ENCODE assay signal across 27 cellular contexts in the genomic region with DNA sequence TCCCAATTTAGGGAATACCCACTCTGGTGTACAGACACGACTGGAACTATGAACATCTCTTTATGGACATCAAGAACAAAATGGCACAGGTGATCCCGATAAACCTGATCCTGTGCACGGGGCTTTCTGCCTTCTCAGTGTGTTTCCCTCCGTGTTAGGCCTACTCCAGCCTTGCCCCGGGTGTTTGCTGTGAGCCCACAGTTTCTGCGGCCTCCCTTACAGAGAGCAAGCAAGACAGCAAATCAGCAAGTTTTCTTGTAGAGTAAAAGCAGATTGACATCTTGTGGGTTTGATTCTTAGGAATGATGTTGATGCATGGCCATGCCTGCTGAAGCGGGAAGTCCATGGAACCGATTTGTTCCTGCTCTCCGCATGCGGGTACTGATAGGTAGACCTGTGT.
"Had no signal": no experiment of that assay in that cellular context is flagged by ENCODE, and none has a peak within 500 bp of the region (broad histone marks: within the 10 kb centered on the region; RNA-seq: fewer than 3 reads in every experiment).

No MANE protein-coding gene starts in this region.

- H3K4me3 ChIP-seq: ascending aorta, esophagus squamous epithelium, neural progenitor cell, skin epidermis, upper lobe of left lung, vagina had no signal

- DNase-seq: activated CD4-positive, alpha-beta T cell treated with anti-CD3 and anti-CD28 coated beads for 4 hours; activated CD4-positive, alpha-beta T cell treated with anti-CD3 and anti-CD28 coated beads, Interleukin-2, amount 50 U/mL, for 48 hours; activated CD4-positive, CD25-positive, alpha-beta regulatory T cell; activated CD8-positive, alpha-beta memory T cell treated with anti-CD3 and anti-CD28 coated beads, Interleukin-2, amount 50 U/mL, for 4 hours; activated naive CD4-positive, alpha-beta T cell; activated naive CD8-positive, alpha-beta T cell treated with anti-CD3 and anti-CD28 coated beads for 36 hours; activated T-cell treated with anti-CD3 and anti-CD28 coated beads, Interleukin-2, amount 50 U/mL, for 48 hours; dermis blood vessel endothelial cell; effector CD4-positive, alpha-beta T cell; esophagus squamous epithelium; left ventricle myocardium superior; naive thymus-derived CD4-positive, alpha-beta T cell; occipital lobe; stimulated activated CD4-positive, alpha-beta T cell treated with anti-CD3 and anti-CD28 coated beads, Interleukin-12 subunit alpha, Interleukin-12 subunit beta, amount 100 ng/mL, for 4 hours; stimulated activated CD4-positive, alpha-beta T cell treated with anti-CD3 and anti-CD28 coated beads, Interleukin-4, amount 100 ng/mL, for 1 hour; stimulated activated naive CD8-positive, alpha-beta T cell treated with anti-CD3 and anti-CD28 coated beads, Interleukin-15, amount 100 ng/mL, for 72 hours; substantia nigra; T-cell; upper lobe of left lung had no signal

- H3K4me1 Mint-ChIP-seq: mesothelial cell of epicardium had no signal

- H3K27me3 Mint-ChIP-seq: activated naive CD8-positive, alpha-beta T cell treated with anti-CD3 and anti-CD28 coated beads for 36 hours; naive thymus-derived CD4-positive, alpha-beta T cell; progenitor cell of endocrine pancreas; stimulated activated naive CD8-positive, alpha-beta T cell treated with anti-CD3 and anti-CD28 coated beads, Interleukin-15, amount 100 ng/mL, for 72 hours; T-cell had no signal

- ATAC-seq: left ventricle myocardium superior; naive thymus-derived CD4-positive, alpha-beta T cell; stimulated activated naive CD8-positive, alpha-beta T cell treated with anti-CD3 and anti-CD28 coated beads, Interleukin-15, amount 100 ng/mL, for 72 hours; T-cell had no signal

- H3K27ac Mint-ChIP-seq: activated naive CD8-positive, alpha-beta T cell treated with anti-CD3 and anti-CD28 coated beads for 36 hours; mesothelial cell of epicardium; neural progenitor cell; progenitor cell of endocrine pancreas; T-cell; T-helper 2 cell treated with Interferon-gamma antibody and Interleukin-4, amounts not matched to agents 5 μg/mL and 100 μg/mL, for 36 hours had no signal

- H3K9me3 Mint-ChIP-seq: activated naive CD8-positive, alpha-beta T cell treated with anti-CD3 and anti-CD28 coated beads for 36 hours; brain; mesothelial cell of epicardium; neural progenitor cell; stimulated activated naive CD8-positive, alpha-beta T cell treated with anti-CD3 and anti-CD28 coated beads, Interleukin-15, amount 100 ng/mL, for 72 hours; T-cell; T-helper 2 cell treated with Interferon-gamma antibody and Interleukin-4, amounts not matched to agents 5 μg/mL and 100 μg/mL, for 36 hours had no signal

- H3K4me3 Mint-ChIP-seq: activated naive CD8-positive, alpha-beta T cell treated with anti-CD3 and anti-CD28 coated beads for 36 hours; brain; mesothelial cell of epicardium; naive thymus-derived CD4-positive, alpha-beta T cell; neural progenitor cell; stimulated activated naive CD8-positive, alpha-beta T cell treated with anti-CD3 and anti-CD28 coated beads, Interleukin-15, amount 100 ng/mL, for 72 hours; T-cell; T-helper 2 cell treated with Interferon-gamma antibody and Interleukin-4, amounts not matched to agents 5 μg/mL and 100 μg/mL, for 36 hours had no signal
